In genomic region chr1:248855580-248855979, GRCh38 we compare ENCODE assay signal across 19 cellular contexts. TPM values are rescaled to one million over a fixed set of nuclear protein-coding genes. Genes with fewer than 3 reads are reported as not detected.
DNase-seq lines count a peak whose midpoint lies in the region; ATAC-seq, FAIRE-seq and TF ChIP-seq lines count a peak whose summit lies in the region.
"Had no signal": no experiment of that assay in that cellular context is flagged by ENCODE, and none has a peak within 500 bp of the region (broad histone marks: within the 10 kb centered on the region; RNA-seq: fewer than 3 reads in every experiment).

No MANE protein-coding gene starts in this region.

- in situ Hi-C loops in K562 (cut with MboI): no loop called here

- no peaks in the 10 kb centered on the region for H3K9me3 ChIP-seq in CD4-positive, alpha-beta T cell (ENCODE audit: control insufficient read depth, low read length)
- H3K9me3 ChIP-seq in K562 (replicated peaks; ENCODE audit: control insufficient read depth, insufficient read depth, low read depth, low read length) (no peaks in the 10 kb centered on the region), neuronal stem cell (replicated peaks in 1 of 2; ENCODE audit: control insufficient read depth in 2 of 2, insufficient read depth in 1 of 2, low read depth in 1 of 2, low read length in 2 of 2) (no peaks in the 10 kb centered on the region)

- no peak overlapping the region for H2BK5ac ChIP-seq in neuronal stem cell (ENCODE audit: low read length)

- no peak overlapping the region for H2BK15ac ChIP-seq in neuronal stem cell (ENCODE audit: low read length)

- no TSS peak for BruUV-seq in K562 (replicated peaks; lab: Mats Ljungman, UMichigan)

- H4K20me1 ChIP-seq in K562 (replicated peaks; ENCODE audit: control insufficient read depth, insufficient read depth, low read length): no peaks in the 10 kb centered on the region

- peak overlapping the region; percentile 68 for H3K27ac Mint-ChIP-seq in CD4-positive, alpha-beta T cell
- H3K27ac Mint-ChIP-seq in natural killer cell: no peak overlapping the region

- ATAC-seq in CD4-positive, alpha-beta T cell (ENCODE audit: poor library complexity): no peak
- no peak for ATAC-seq in K562
- ATAC-seq in GM18511 (IDR thresholded peaks at IDR 0.05; ENCODE audit: unreplicated experiment): no peak
- ATAC-seq in natural killer cell: no peak

- peaks cover 47% of the 10 kb centered on the region for H3K4me1 Mint-ChIP-seq in CD4-positive, alpha-beta T cell (ENCODE audit: low read depth)
- H3K4me1 Mint-ChIP-seq in natural killer cell: peaks cover 26 to 31% of the 10 kb centered on the region in 2 donors

- peak overlapping the region; percentile 34; the same call in 1 of the 2 replicates for H3K27ac ChIP-seq in 22Rv1
- H3K27ac ChIP-seq in CD4-positive, alpha-beta T cell (ENCODE audit: low read depth, low read length): no peak overlapping the region
- H3K27ac ChIP-seq in K562 (ENCODE audit: extremely low read depth, low read depth, low read length): no peak overlapping the region
- H3K27ac ChIP-seq in neuronal stem cell (replicated peaks; ENCODE audit: low read length): no peak overlapping the region

- FAIRE-seq in K562 (lab: Jason Lieb, UNC) (no peak), D721Med (lab: Jason Lieb, UNC) (no peak)

- no peak for TF ChIP-seq CTCF in 22Rv1 (IDR thresholded peaks at IDR 0.05)
- no peak for TF ChIP-seq CTCF in CD4-positive, alpha-beta T cell (IDR thresholded peaks at IDR 0.05)
- TF ChIP-seq CTCF in K562 (IDR thresholded peaks at IDR 0.05 in 2 of 3, conservative IDR thresholded peaks at IDR 0.05 in 1 of 3; ENCODE audit: insufficient read depth in 2 of 3, low read depth in 1 of 3, low read length in 3 of 3): no peak
- no peak for TF ChIP-seq CTCF in D721Med (IDR thresholded peaks at IDR 0.05; ENCODE audit: insufficient read depth, missing control alignments)
- no peak for TF ChIP-seq CTCF in natural killer cell (IDR thresholded peaks at IDR 0.05)

- H3K4me3 ChIP-seq in K562 (no peak overlapping the region), neuronal stem cell (ENCODE audit: low read length in 2 of 2) (no peak overlapping the region)

- H3K27me3 ChIP-seq in CD4-positive, alpha-beta T cell (ENCODE audit: control insufficient read depth, insufficient read depth, low read length): no peaks in the 10 kb centered on the region
- H3K27me3 ChIP-seq in K562 (ENCODE audit: control insufficient read depth in 2 of 2, insufficient read depth in 2 of 2, low read length in 2 of 2) (no peaks in the 10 kb centered on the region), neuronal stem cell (ENCODE audit: control insufficient read depth in 3 of 3, insufficient read depth in 3 of 3, low read depth in 1 of 3, low read length in 3 of 3) (no peaks in the 10 kb centered on the region)

- WGBS in K562 (ENCODE audit: insufficient coverage, low coverage, missing lambda C conversion rate): 93% methylated on average over 3 of the region's 6 CpGs
- no CpG with 5 or more reads among the region's 6 CpGs for WGBS in neuronal stem cell (ENCODE audit: extremely low coverage in 2 of 2, insufficient read length in 2 of 2, insufficient replicate concordance in 1 of 2), 2 donors

- no peak overlapping the region for H3K23ac ChIP-seq in neuronal stem cell (ENCODE audit: low read depth, low read length, poor library complexity)

- no peak for DNase-seq in CD4-positive, alpha-beta T cell
- DNase-seq in K562 (ENCODE audit: extremely low read depth in 1 of 4, low spot score in 3 of 4) (no peak), neuronal stem cell (ENCODE audit: low spot score) (no peak), mucosa of gallbladder (ENCODE audit: low spot score) (no peak), D721Med (ENCODE audit: insufficient read length, low spot score) (no peak), natural killer cell (no peak)
- DNase-seq: ACHN; AML-193; Calu3; H7; IMR-90; Kasumi-1; NCI-H1436; NCI-H2029; NCI-H2171 treated with DMSO at 0.1 percent for 48 hours; NCI-H446 treated with DMSO at 0.1 percent for 48 hours; NK-92 treated with Interleukin-12 subunit alpha and Interleukin-12 subunit beta, amount 100 ng/mL, for 24 hours had no signal

- H4K91ac ChIP-seq in neuronal stem cell (ENCODE audit: low read depth, low read length, poor library complexity): no peak overlapping the region

- H3K14ac ChIP-seq in neuronal stem cell (ENCODE audit: low read length): no peak overlapping the region

- no peaks in the 10 kb centered on the region for H3K27me3 Mint-ChIP-seq in CD4-positive, alpha-beta T cell
- no peaks in the 10 kb centered on the region for H3K27me3 Mint-ChIP-seq in natural killer cell (ENCODE audit: low read depth in 2 of 2)

- H3K4me2 ChIP-seq in K562 (ENCODE audit: insufficient read depth, low read length): peak overlapping the region; percentile 100
- no peak overlapping the region for H3K4me2 ChIP-seq in neuronal stem cell (ENCODE audit: insufficient read depth, low read length, poor library complexity, severe bottlenecking)

- no peak overlapping the region for H2BK12ac ChIP-seq in neuronal stem cell (ENCODE audit: low read length)

- H2AFZ ChIP-seq in K562 (ENCODE audit: low read depth, low read length) (no peak overlapping the region), neuronal stem cell (ENCODE audit: low read length) (no peak overlapping the region)

- H3K79me1 ChIP-seq in neuronal stem cell (ENCODE audit: low read depth, low read length): peaks cover 10% of the 10 kb centered on the region

- H3K79me2 ChIP-seq in K562 (ENCODE audit: control insufficient read depth, insufficient read depth, low read length): peaks cover 64% of the 10 kb centered on the region

- no peak for TF ChIP-seq EP300 in K562 (IDR thresholded peaks at IDR 0.05; ENCODE audit: low read length)

- no peaks in the 10 kb centered on the region for H3K9me3 Mint-ChIP-seq in CD4-positive, alpha-beta T cell
- H3K9me3 Mint-ChIP-seq in natural killer cell: no peaks in the 10 kb centered on the region

- peaks cover 19% of the 10 kb centered on the region for H3K36me3 Mint-ChIP-seq in CD4-positive, alpha-beta T cell (ENCODE audit: low read depth)
- H3K36me3 Mint-ChIP-seq in natural killer cell: no peaks in the 10 kb centered on the region

- no peak overlapping the region for H3K4ac ChIP-seq in neuronal stem cell (ENCODE audit: low read length)

- peaks cover 69% of the 10 kb centered on the region for H3K36me3 ChIP-seq in K562 (ENCODE audit: control insufficient read depth, insufficient read depth, low read length)
- peaks cover 36 to 57% of the 10 kb centered on the region in 2 donors for H3K36me3 ChIP-seq in neuronal stem cell (replicated peaks in 1 of 2; ENCODE audit: control insufficient read depth in 2 of 2, insufficient read depth in 2 of 2, low read length in 2 of 2)

- H2BK120ac ChIP-seq in neuronal stem cell (ENCODE audit: low read depth, low read length): no peak overlapping the region

- CTCF ChIA-PET in CD4-positive, alpha-beta T cell (lab: Charles Lee): interaction anchor here (1.4 kb wide), 1 partner anchor 14 kb away, joined by 3 read pairs; no protein-coding TSS in a partner anchor
- CTCF ChIA-PET in K562 (lab: Yijun Ruan, JAX; ENCODE audit: low intra/inter-chr PET ratio): no interaction called here

- TF ChIP-seq RAD21 in K562 (CRISPR knock-in tag; conservative IDR thresholded peaks at IDR 0.05 in 1 of 2, IDR thresholded peaks at IDR 0.05 in 1 of 2): no peak

- H3K18ac ChIP-seq in neuronal stem cell (ENCODE audit: low read length): no peak overlapping the region

- no peak for TF ChIP-seq POLR2A in K562 (conservative IDR thresholded peaks at IDR 0.05)

- peak overlapping the region; percentile 2 to 70; a peak in 1 of 4 replicates for H3K9ac ChIP-seq in K562 (ENCODE audit: insufficient read depth in 1 of 2, low read depth in 2 of 2, low read length in 2 of 2)
- peak overlapping the region; percentile 15 for H3K9ac ChIP-seq in neuronal stem cell (ENCODE audit: low read depth, low read length, poor library complexity)

- no peak overlapping the region for H3K4me3 Mint-ChIP-seq in CD4-positive, alpha-beta T cell
- H3K4me3 Mint-ChIP-seq in natural killer cell: no peak overlapping the region

- no peak overlapping the region for H2AK5ac ChIP-seq in neuronal stem cell (ENCODE audit: low read depth, low read length)

- POLR2A ChIA-PET in CD4-positive, alpha-beta T cell (lab: Charles Lee): no interaction called here
- POLR2A ChIA-PET in K562 (lab: Yijun Ruan, JAX): no interaction called here

- H3K4me1 ChIP-seq in K562 (replicated peaks in 1 of 2; ENCODE audit: control insufficient read depth in 2 of 2, insufficient read depth in 2 of 2, low read length in 2 of 2) (peaks cover 38 to 45% of the 10 kb centered on the region in 2 experiments), neuronal stem cell (ENCODE audit: control insufficient read depth in 2 of 2, insufficient read depth in 1 of 2, low read depth in 1 of 2, low read length in 2 of 2) (peaks cover 10 to 11% of the 10 kb centered on the region in 2 donors)

- intact Hi-C loops in CD4-positive, alpha-beta T cell (cut with DNase I, micrococcal nuclease): no loop called here
- intact Hi-C loops in K562 (cut with micrococcal nuclease) (no loop called here), natural killer cell (cut with micrococcal nuclease) (no loop called here)

- no peak overlapping the region for H4K8ac ChIP-seq in neuronal stem cell (ENCODE audit: low read depth, low read length)

- H3K9me1 ChIP-seq in K562 (ENCODE audit: control insufficient read depth, insufficient read depth, low read length): peaks cover 3% of the 10 kb centered on the region

RNA-seq across cellular contexts. Expression of gene ZNF692, which starts 3.3 kb away (rescaled TPM):
- 10 to 100 TPM; 23.3 to 27.3 TPM for total RNA-seq in CD4-positive, alpha-beta T cell
- 236 and 421 TPM in 2 replicates for total RNA-seq in K562 (2011; cell fraction: chromatin; rRNA removed; ENCODE audit: low replicate concordance)
- 304 and 320 TPM in 2 replicates for total RNA-seq in K562 (2011; cell fraction: nucleolus; rRNA removed)
- total RNA-seq in K562 (2011; cell fraction: nucleoplasm; rRNA removed): 263 and 277 TPM in 2 replicates
- total RNA-seq in K562 (2014; rRNA removed) (55.9 and 63.3 TPM in 2 replicates), K562 (2014; rRNA removed; fragmentation: Illumina TruSeq; extraction: Trizol) (20.5 and 27.3 TPM in 2 replicates), K562 (2015; rRNA removed; fragmentation: Illumina TruSeq; extraction: Trizol) (40.1 and 43.3 TPM in 2 replicates), K562 (2021) (62.9 and 73.7 TPM in 2 replicates), mucosa of gallbladder (62.7 TPM), natural killer cell (10 to 100 TPM; 50.4 to 58.7 (median 52.3) TPM)
- polyA plus RNA-seq in K562 (2011; rRNA removed) (84.9 and 129 TPM in 2 replicates), K562 (2014; fragmentation: Illumina TruSeq; extraction: Trizol) (59.9 and 69.6 TPM in 2 replicates), K562 (2014; fragmentation: Nextera tagmentation; extraction: Ambion mirVana) (10 to 100 TPM in 1 of 2 experiments, 1 to 10 TPM in 1; 8.4 to 10.5 TPM), K562 (2014; rRNA removed) (141 and 143 TPM in 2 replicates)
- polyA plus RNA-seq in K562 (2011; cell fraction: cytosol; rRNA removed): 100 and 109 TPM in 2 replicates
- 1,169 and 1,324 TPM in 2 replicates for polyA plus RNA-seq in K562 (2011; cell fraction: nucleus; rRNA removed)
- polyA plus RNA-seq in K562 (2012): 58.7 and 101 TPM in 2 replicates
- polyA minus RNA-seq in K562 (2011; rRNA and poly(A)+ RNA removed): 26.6 and 29.0 TPM in 2 replicates
- 9.8 and 20.9 TPM in 2 replicates for polyA minus RNA-seq in K562 (2011; cell fraction: cytosol; rRNA and poly(A)+ RNA removed)
- polyA minus RNA-seq in K562 (2011; cell fraction: nucleus; rRNA and poly(A)+ RNA removed): 114 and 127 TPM in 2 replicates
- polyA plus RNA-seq in neuronal stem cell (2013, experiment 1 of 2): 43.3 TPM
- polyA plus RNA-seq in neuronal stem cell (2013, experiment 2 of 2): 39.1 TPM

RNA-seq across cellular contexts. Expression of gene ZNF672, which starts 17.6 kb away (rescaled TPM):
- 10 to 100 TPM; 35.9 to 38.4 TPM for total RNA-seq in CD4-positive, alpha-beta T cell
- 34.4 and 79.5 TPM in 2 replicates for total RNA-seq in K562 (2011; cell fraction: chromatin; rRNA removed; ENCODE audit: low replicate concordance)
- total RNA-seq in K562 (2011; cell fraction: nucleolus; rRNA removed): 65.9 and 72.4 TPM in 2 replicates
- total RNA-seq in K562 (2011; cell fraction: nucleoplasm; rRNA removed): 48.4 and 53.1 TPM in 2 replicates
- total RNA-seq in K562 (2014; rRNA removed): 40.0 and 54.3 TPM in 2 replicates
- 11.9 and 12.3 TPM in 2 replicates for total RNA-seq in K562 (2014; rRNA removed; fragmentation: Illumina TruSeq; extraction: Trizol)
- total RNA-seq in K562 (2015; rRNA removed; fragmentation: Illumina TruSeq; extraction: Trizol): 18.7 and 18.9 TPM in 2 replicates
- total RNA-seq in K562 (2021): 57.9 and 61.2 TPM in 2 replicates
- polyA plus RNA-seq in K562 (2011; rRNA removed): 50.6 and 51.5 TPM in 2 replicates
- polyA plus RNA-seq in K562 (2011; cell fraction: cytosol; rRNA removed): 71.7 and 126 TPM in 2 replicates
- polyA plus RNA-seq in K562 (2011; cell fraction: nucleus; rRNA removed): 54.1 and 88.1 TPM in 2 replicates
- 32.4 and 38.9 TPM in 2 replicates for polyA plus RNA-seq in K562 (2012)
- polyA plus RNA-seq in K562 (2014; fragmentation: Illumina TruSeq; extraction: Trizol): 20.3 and 24.1 TPM in 2 replicates
- 1 to 10 TPM; 1.9 to 3.1 TPM for polyA plus RNA-seq in K562 (2014; fragmentation: Nextera tagmentation; extraction: Ambion mirVana)
- polyA plus RNA-seq in K562 (2014; rRNA removed): 39.9 and 40.8 TPM in 2 replicates
- polyA minus RNA-seq in K562 (2011; rRNA and poly(A)+ RNA removed): 34.0 and 51.2 TPM in 2 replicates
- 40.2 and 43.1 TPM in 2 replicates for polyA minus RNA-seq in K562 (2011; cell fraction: cytosol; rRNA and poly(A)+ RNA removed)
- 39.4 and 43.4 TPM in 2 replicates for polyA minus RNA-seq in K562 (2011; cell fraction: nucleus; rRNA and poly(A)+ RNA removed)
- 32.2 TPM for polyA plus RNA-seq in neuronal stem cell (2013, experiment 1 of 2)
- 32.8 TPM for polyA plus RNA-seq in neuronal stem cell (2013, experiment 2 of 2)
- total RNA-seq in mucosa of gallbladder: 41.6 TPM
- 10 to 100 TPM; 29.0 to 41.8 (median 38.7) TPM for total RNA-seq in natural killer cell

RNA-seq across cellular contexts. Expression of gene SH3BP5L, which starts 29.9 kb away (rescaled TPM):
- total RNA-seq in CD4-positive, alpha-beta T cell: 10 to 100 TPM; 21.7 to 25.2 TPM
- total RNA-seq in K562 (2011; cell fraction: chromatin; rRNA removed; ENCODE audit: low replicate concordance): 51.2 and 69.6 TPM in 2 replicates
- 41.5 and 45.0 TPM in 2 replicates for total RNA-seq in K562 (2011; cell fraction: nucleolus; rRNA removed)
- 64.2 and 69.8 TPM in 2 replicates for total RNA-seq in K562 (2011; cell fraction: nucleoplasm; rRNA removed)
- total RNA-seq in K562 (2014; rRNA removed) (22.0 and 22.5 TPM in 2 replicates), K562 (2014; rRNA removed; fragmentation: Illumina TruSeq; extraction: Trizol) (9.3 and 10.3 TPM in 2 replicates), K562 (2015; rRNA removed; fragmentation: Illumina TruSeq; extraction: Trizol) (15.4 and 15.8 TPM in 2 replicates), K562 (2021) (21.2 and 26.5 TPM in 2 replicates), mucosa of gallbladder (40.0 TPM), natural killer cell (10 to 100 TPM; 19.0 to 27.5 (median 22.9) TPM)
- polyA plus RNA-seq in K562 (2011; rRNA removed) (16.1 and 20.2 TPM in 2 replicates), K562 (2014; fragmentation: Illumina TruSeq; extraction: Trizol) (15.7 and 20.2 TPM in 2 replicates), K562 (2014; fragmentation: Nextera tagmentation; extraction: Ambion mirVana) (1 to 10 TPM; 1.9 to 2.7 TPM), K562 (2014; rRNA removed) (18.8 and 20.7 TPM in 2 replicates)
- polyA plus RNA-seq in K562 (2011; cell fraction: cytosol; rRNA removed): 23.0 and 29.3 TPM in 2 replicates
- polyA plus RNA-seq in K562 (2011; cell fraction: nucleus; rRNA removed): 59.0 and 59.2 TPM in 2 replicates
- 15.5 and 18.3 TPM in 2 replicates for polyA plus RNA-seq in K562 (2012)
- polyA minus RNA-seq in K562 (2011; rRNA and poly(A)+ RNA removed): 17.2 and 18.0 TPM in 2 replicates
- 9.8 and 10.9 TPM in 2 replicates for polyA minus RNA-seq in K562 (2011; cell fraction: cytosol; rRNA and poly(A)+ RNA removed)
- polyA minus RNA-seq in K562 (2011; cell fraction: nucleus; rRNA and poly(A)+ RNA removed): 22.5 and 28.8 TPM in 2 replicates
- polyA plus RNA-seq in neuronal stem cell (2013, experiment 1 of 2): 18.4 TPM
- 18.3 TPM for polyA plus RNA-seq in neuronal stem cell (2013, experiment 2 of 2)

RNA-seq across cellular contexts. Expression of gene PGBD2, which starts 50.5 kb away (rescaled TPM):
- total RNA-seq in CD4-positive, alpha-beta T cell: under 1 TPM; 0.78 to 0.85 TPM
- total RNA-seq in K562 (2011; cell fraction: chromatin; rRNA removed; ENCODE audit: low replicate concordance): 37.0 and 45.9 TPM in 2 replicates
- 20.3 and 21.8 TPM in 2 replicates for total RNA-seq in K562 (2011; cell fraction: nucleolus; rRNA removed)
- total RNA-seq in K562 (2011; cell fraction: nucleoplasm; rRNA removed): 24.5 and 28.1 TPM in 2 replicates
- total RNA-seq in K562 (2014; rRNA removed): 11.9 and 12.4 TPM in 2 replicates
- 13.6 and 14.0 TPM in 2 replicates for total RNA-seq in K562 (2014; rRNA removed; fragmentation: Illumina TruSeq; extraction: Trizol)
- total RNA-seq in K562 (2015; rRNA removed; fragmentation: Illumina TruSeq; extraction: Trizol): 18.7 TPM in 2 replicates
- total RNA-seq in K562 (2021): 12.2 and 12.4 TPM in 2 replicates
- 15.2 and 19.4 TPM in 2 replicates for polyA plus RNA-seq in K562 (2011; rRNA removed)
- 6.8 and 10.4 TPM in 2 replicates for polyA plus RNA-seq in K562 (2011; cell fraction: cytosol; rRNA removed)
- polyA plus RNA-seq in K562 (2011; cell fraction: nucleus; rRNA removed): 42.5 and 50.0 TPM in 2 replicates
- polyA plus RNA-seq in K562 (2012): 11.7 and 11.9 TPM in 2 replicates
- polyA plus RNA-seq in K562 (2014; fragmentation: Illumina TruSeq; extraction: Trizol): 10.9 and 13.2 TPM in 2 replicates
- 10 to 100 TPM; 14.7 to 21.8 TPM for polyA plus RNA-seq in K562 (2014; fragmentation: Nextera tagmentation; extraction: Ambion mirVana)
- polyA plus RNA-seq in K562 (2014; rRNA removed): 20.8 and 21.6 TPM in 2 replicates
- 21.3 and 22.7 TPM in 2 replicates for polyA minus RNA-seq in K562 (2011; rRNA and poly(A)+ RNA removed)
- polyA minus RNA-seq in K562 (2011; cell fraction: cytosol; rRNA and poly(A)+ RNA removed): 5.0 and 5.8 TPM in 2 replicates
- 8.5 and 12.0 TPM in 2 replicates for polyA minus RNA-seq in K562 (2011; cell fraction: nucleus; rRNA and poly(A)+ RNA removed)
- 2.3 TPM for polyA plus RNA-seq in neuronal stem cell (2013, experiment 1 of 2)
- 2.5 TPM for polyA plus RNA-seq in neuronal stem cell (2013, experiment 2 of 2)
- 16.9 TPM for total RNA-seq in mucosa of gallbladder
- 1 to 10 TPM; 3.1 to 9.2 (median 6.2) TPM for total RNA-seq in natural killer cell
